ENCODE assay signal across 11 cellular contexts in the genomic region with DNA sequence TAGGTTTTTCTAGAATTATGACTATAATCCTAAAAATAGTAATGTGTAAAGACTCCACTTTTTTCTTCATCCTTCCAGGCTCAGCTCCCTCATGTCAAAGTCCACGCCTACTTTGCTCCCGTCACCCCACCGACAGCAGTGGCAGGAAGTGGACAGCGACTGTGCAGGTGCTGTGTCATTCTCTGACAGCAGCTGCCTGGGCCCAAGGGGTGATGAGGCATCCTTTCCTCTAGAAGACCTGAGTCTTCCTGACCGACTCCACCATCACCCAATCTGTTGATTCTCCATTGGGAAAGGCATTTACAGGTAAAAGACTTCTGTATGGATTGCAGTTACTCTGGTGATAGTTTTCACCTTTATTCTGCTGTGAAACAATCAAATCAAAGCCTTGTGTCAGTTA. TPM values are rescaled to one million over a fixed set of nuclear protein-coding genes. Genes with fewer than 3 reads are reported as not detected.
A peak's percentile ranks its signal among the peaks of the same experiment; 100 is the strongest.
DNase-seq lines count a peak whose midpoint lies in the region; ATAC-seq and TF ChIP-seq lines count a peak whose summit lies in the region.
"Had no signal": no experiment of that assay in that cellular context is flagged by ENCODE, and none has a peak within 500 bp of the region (broad histone marks: within the 10 kb centered on the region; RNA-seq: fewer than 3 reads in every experiment).

No MANE protein-coding gene starts in this region.

- no peak overlapping the region for H3K4me2 ChIP-seq in DND-41 (ENCODE audit: insufficient read depth, low read length)

- no peaks in the 10 kb centered on the region for H3K4me1 Mint-ChIP-seq in activated T-helper 17 cell treated with anti-CD3 and anti-CD28 coated beads, Interleukin-2, amount 50 U/mL, for 72 hours

- H4K20me1 ChIP-seq in DND-41 (ENCODE audit: insufficient read depth, low read length) = no peaks in the 10 kb centered on the region

- no peaks in the 10 kb centered on the region for H3K9me3 ChIP-seq in DND-41 (ENCODE audit: insufficient read depth, low read length, severe bottlenecking)
- H3K9me3 ChIP-seq: suprapubic skin had no signal

- no peak overlapping the region for H3K9ac ChIP-seq in DND-41 (ENCODE audit: low read depth, low read length)

- ATAC-seq in DND-41 (ENCODE audit: insufficient read depth, low read depth) = peak; percentile 81
- ATAC-seq in activated T-helper 17 cell treated with anti-CD3 and anti-CD28 coated beads, Interleukin-2, amount 50 U/mL, for 72 hours (replicated peaks) = peak; percentile 97
- no peak for ATAC-seq in HG03159 (IDR thresholded peaks at IDR 0.05; ENCODE audit: unreplicated experiment)

- H3K27ac Mint-ChIP-seq in activated T-helper 17 cell treated with anti-CD3 and anti-CD28 coated beads, Interleukin-2, amount 50 U/mL, for 72 hours = peak overlapping the region; percentile 63
- H3K27ac Mint-ChIP-seq: mesothelial cell of epicardium had no signal

- H3K4me1 ChIP-seq in DND-41 (ENCODE audit: insufficient read depth, low read length) = no peaks in the 10 kb centered on the region
- H3K4me1 ChIP-seq: suprapubic skin had no signal

- no peaks in the 10 kb centered on the region for H3K9me3 Mint-ChIP-seq in activated T-helper 17 cell treated with anti-CD3 and anti-CD28 coated beads, Interleukin-2, amount 50 U/mL, for 72 hours
- H3K9me3 Mint-ChIP-seq: mesothelial cell of epicardium had no signal

- H2AFZ ChIP-seq in DND-41 (ENCODE audit: low read depth, low read length) = no peak overlapping the region

- H3K79me2 ChIP-seq in DND-41 (ENCODE audit: insufficient read depth, low read length) = no peaks in the 10 kb centered on the region

- H3K4me3 ChIP-seq in DND-41 (ENCODE audit: low read depth in 1 of 2, low read length in 2 of 2) = no peak overlapping the region
- H3K4me3 ChIP-seq: suprapubic skin had no signal

- H3K36me3 Mint-ChIP-seq in activated T-helper 17 cell treated with anti-CD3 and anti-CD28 coated beads, Interleukin-2, amount 50 U/mL, for 72 hours (ENCODE audit: low read depth) = peaks cover 44% of the 10 kb centered on the region

- no peaks in the 10 kb centered on the region for H3K27me3 Mint-ChIP-seq in activated T-helper 17 cell treated with anti-CD3 and anti-CD28 coated beads, Interleukin-2, amount 50 U/mL, for 72 hours

- peak overlapping the region; percentile 4 for H3K4me3 Mint-ChIP-seq in activated T-helper 17 cell treated with anti-CD3 and anti-CD28 coated beads, Interleukin-2, amount 50 U/mL, for 72 hours
- H3K4me3 Mint-ChIP-seq: mesothelial cell of epicardium had no signal

- no peak overlapping the region for H3K27ac ChIP-seq in DND-41 (ENCODE audit: low read length)
- H3K27ac ChIP-seq: suprapubic skin had no signal

- TF ChIP-seq CTCF in DND-41 (IDR thresholded peaks at IDR 0.05; ENCODE audit: borderline replicate concordance, extremely low read depth, low read length, poor library complexity, severe bottlenecking) = no peak

- DNase-seq in DND-41 = peak; percentile 55
- peak; percentile 34 for DNase-seq in RKO (ENCODE audit: low spot score)
- DNase-seq in stimulated activated CD4-positive, alpha-beta T cell treated with anti-CD3 and anti-CD28 coated beads, Interleukin-12 subunit alpha, Interleukin-12 subunit beta, amount 100 ng/mL, for 48 hours (ENCODE audit: low read depth in 2 of 3, low spot score in 1 of 3) = peak; percentile 27 to 35 (median 33)
- no peak for DNase-seq in NCI-H82 (lab: John Stamatoyannopoulos, UW)
- no peak for DNase-seq in SK-N-DZ (ENCODE audit: low spot score)
- no peak for DNase-seq in OCI-M1 (lab: John Stamatoyannopoulos, UW)
- DNase-seq: SIG-M5 had no signal

- H3K36me3 ChIP-seq in DND-41 (ENCODE audit: insufficient read depth, low read length) = peaks cover 33% of the 10 kb centered on the region

- no peaks in the 10 kb centered on the region for H3K27me3 ChIP-seq in DND-41 (ENCODE audit: insufficient read depth, low read length, poor library complexity)
- H3K27me3 ChIP-seq: suprapubic skin had no signal

RNA-seq across cellular contexts. Expression of a gene that starts 54.8 kb away (rescaled TPM):
- 10 to 100 TPM; 47.7 to 79.3 TPM for total RNA-seq in activated T-helper 17 cell treated with anti-CD3 and anti-CD28 coated beads, Interleukin-2, amount 50 U/mL, for 72 hours
- polyA plus RNA-seq in SK-N-DZ (2014; cell fraction: cytosol; rRNA removed) = 43.0 and 51.4 TPM in 2 replicates
- 122 and 216 TPM in 2 replicates for polyA plus RNA-seq in SK-N-DZ (2014; cell fraction: nucleus; rRNA removed)

Comparison
In these comparisons a context has a peak if more than half of its experiments do, and no peak if none do; other contexts are left out.
1. DNase-seq: peak in DND-41 (single experiment), RKO (single experiment) and stimulated activated CD4-positive, alpha-beta T cell treated with anti-CD3 and anti-CD28 coated beads, Interleukin-12 subunit alpha, Interleukin-12 subunit beta, amount 100 ng/mL, for 48 hours (3 of 3); none in NCI-H82 (single experiment), SK-N-DZ (single experiment) and OCI-M1 (single experiment).